Comparison of ENCODE assay signal across 18 cellular contexts in the genomic region with DNA sequence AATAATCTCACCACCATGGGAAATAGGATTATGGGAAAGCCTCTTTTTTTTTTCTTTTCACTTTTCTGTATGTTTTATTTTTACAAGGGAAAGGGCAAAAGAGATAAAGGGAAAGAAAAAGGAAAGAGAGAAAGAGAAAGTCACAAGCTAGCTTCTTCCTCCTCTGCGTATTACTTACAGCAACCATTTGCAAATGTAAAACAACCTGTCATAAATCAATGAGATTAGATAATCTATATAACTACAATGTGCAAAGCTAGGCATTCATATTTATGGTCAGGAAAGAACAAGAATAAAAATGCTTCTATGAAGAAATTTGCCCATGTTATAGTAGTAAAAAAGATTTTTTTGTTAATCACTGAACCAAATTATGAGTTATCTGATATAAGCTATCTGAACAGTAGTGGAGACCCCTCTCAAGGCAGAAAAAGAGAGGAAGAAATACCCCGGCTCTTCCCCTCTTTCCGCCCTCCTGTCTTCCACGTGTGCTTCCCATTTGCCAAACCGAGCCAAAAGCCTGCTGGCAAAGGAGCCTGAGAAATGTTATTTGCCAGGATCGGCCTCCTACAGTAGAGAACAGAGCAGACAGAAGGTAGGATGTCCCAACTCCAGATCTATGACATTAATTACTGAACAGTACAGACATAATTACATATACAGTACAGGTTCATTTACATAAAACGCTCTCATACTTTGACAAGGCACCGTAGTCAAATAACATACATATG. TPM values are rescaled to one million over a fixed set of nuclear protein-coding genes. Genes with fewer than 3 reads are reported as not detected.
A peak's percentile ranks its signal among the peaks of the same experiment; 100 is the strongest.
DNase-seq lines count a peak whose midpoint lies in the region; ATAC-seq and TF ChIP-seq lines count a peak whose summit lies in the region.
"Had no signal": no experiment of that assay in that cellular context is flagged by ENCODE, and none has a peak within 500 bp of the region (broad histone marks: within the 10 kb centered on the region; RNA-seq: fewer than 3 reads in every experiment).

No MANE protein-coding gene starts in this region.

- H4K91ac ChIP-seq in mesenchymal stem cell (ENCODE audit: low read length) = no peak overlapping the region

- no peak overlapping the region for H3K4ac ChIP-seq in mesenchymal stem cell (ENCODE audit: low read depth in 1 of 2, low read length in 2 of 2)

- H3K18ac ChIP-seq in mesenchymal stem cell (ENCODE audit: low read depth in 1 of 2, low read length in 2 of 2) = no peak overlapping the region

- no peak overlapping the region for H4K8ac ChIP-seq in mesenchymal stem cell (ENCODE audit: low read length)

- no peaks in the 10 kb centered on the region for H3K36me3 ChIP-seq in brain microvascular endothelial cell (replicated peaks)
- H3K36me3 ChIP-seq in mesenchymal stem cell (ENCODE audit: control insufficient read depth in 1 of 2, insufficient read depth in 2 of 2, low read depth in 1 of 2, low read length in 2 of 2) = no peaks in the 10 kb centered on the region
- no peaks in the 10 kb centered on the region for H3K36me3 ChIP-seq in upper lobe of right lung
- H3K36me3 ChIP-seq: lower lobe of right lung, neural progenitor cell had no signal

- no peak overlapping the region for H2AK5ac ChIP-seq in mesenchymal stem cell (ENCODE audit: low read length, severe bottlenecking)

- intact Hi-C loops in upper lobe of right lung (cut with DNase I) = no loop called here

- 97% methylated on average over 5 of the region's 8 CpGs for WGBS in mesenchymal stem cell

- H3K27ac ChIP-seq in brain microvascular endothelial cell (peak overlapping the region; percentile 97), mesenchymal stem cell (ENCODE audit: low read length, poor library complexity, severe bottlenecking) (no peak overlapping the region), upper lobe of right lung (no peak overlapping the region)
- H3K27ac ChIP-seq: lower lobe of right lung, neural progenitor cell had no signal

- ATAC-seq in HG02852 (IDR thresholded peaks at IDR 0.05; ENCODE audit: unreplicated experiment) (no peak), upper lobe of right lung (no peak)
- ATAC-seq: activated naive CD8-positive, alpha-beta T cell treated with anti-CD3 and anti-CD28 coated beads, Interleukin-2, amount 50 U/mL, for 24 hours; activated T-cell treated with anti-CD3 and anti-CD28 coated beads, Interleukin-2, amount 50 U/mL, for 72 hours; lower lobe of right lung had no signal

- no peak overlapping the region for H2AFZ ChIP-seq in mesenchymal stem cell (ENCODE audit: low read depth, low read length)
- H2AFZ ChIP-seq: neural progenitor cell had no signal

- peak overlapping the region; percentile 83 for H3K9ac ChIP-seq in mesenchymal stem cell (ENCODE audit: low read length)
- H3K9ac ChIP-seq: neural progenitor cell had no signal

- H2BK120ac ChIP-seq in mesenchymal stem cell (ENCODE audit: low read depth, low read length) = no peak overlapping the region

- H3K4me3 ChIP-seq in brain microvascular endothelial cell (ENCODE audit: low read depth, low read length) (no peak overlapping the region), mesenchymal stem cell (ENCODE audit: insufficient read depth in 1 of 2, low read depth in 1 of 2, low read length in 2 of 2) (peak overlapping the region in 1 of 2 experiments; percentile 27), upper lobe of right lung (no peak overlapping the region)
- H3K4me3 ChIP-seq: lower lobe of right lung, neural progenitor cell had no signal

- no peaks in the 10 kb centered on the region for H3K27me3 ChIP-seq in brain microvascular endothelial cell (replicated peaks)
- H3K27me3 ChIP-seq in mesenchymal stem cell (ENCODE audit: control insufficient read depth in 1 of 2, insufficient read depth in 1 of 2, low read length in 2 of 2) = no peaks in the 10 kb centered on the region
- H3K27me3 ChIP-seq in upper lobe of right lung = no peaks in the 10 kb centered on the region
- H3K27me3 ChIP-seq: neural progenitor cell had no signal

- peak overlapping the region in 1 of 2 experiments; percentile 21 for H2BK12ac ChIP-seq in mesenchymal stem cell (ENCODE audit: low read length in 2 of 2)

- no peak overlapping the region for H3K14ac ChIP-seq in mesenchymal stem cell (ENCODE audit: low read length in 2 of 2)

- no peak overlapping the region for H2BK5ac ChIP-seq in mesenchymal stem cell (ENCODE audit: low read depth, low read length, poor library complexity, severe bottlenecking)

- peaks cover 9% of the 10 kb centered on the region for H3K79me1 ChIP-seq in mesenchymal stem cell (replicated peaks; ENCODE audit: low read length, poor library complexity, severe bottlenecking)

- in situ Hi-C loops in brain microvascular endothelial cell (cut with HindIII; ENCODE audit: low pct_ligation_motif_present, low sequenced_read_pairs) = no loop called here

- H3K9me3 ChIP-seq in mesenchymal stem cell (ENCODE audit: control insufficient read depth, low read length) (no peaks in the 10 kb centered on the region), upper lobe of right lung (no peaks in the 10 kb centered on the region)
- H3K9me3 ChIP-seq: lower lobe of right lung had no signal

- H3K4me1 ChIP-seq in mesenchymal stem cell (ENCODE audit: control insufficient read depth, insufficient read depth, low read depth, low read length) (no peaks in the 10 kb centered on the region), upper lobe of right lung (no peaks in the 10 kb centered on the region)
- H3K4me1 ChIP-seq: lower lobe of right lung, neural progenitor cell had no signal

- H3K4me2 ChIP-seq in mesenchymal stem cell (ENCODE audit: low read length, poor library complexity, severe bottlenecking) = no peak overlapping the region
- H3K4me2 ChIP-seq: neural progenitor cell had no signal

- no peak overlapping the region for H3K23ac ChIP-seq in mesenchymal stem cell (ENCODE audit: low read length in 2 of 2)

- peak; percentile 81 for DNase-seq in DMS 273 (lab: John Stamatoyannopoulos, UW; ENCODE audit: unreplicated experiment)
- peak; percentile 36 for DNase-seq in NCI-H2081 treated with DMSO at 0.1 percent for 48 hours (lab: John Stamatoyannopoulos, UW)
- no peak for DNase-seq in brain microvascular endothelial cell
- DNase-seq in mesenchymal stem cell = no peak
- no peak for DNase-seq in stimulated activated CD4-positive, alpha-beta T cell treated with anti-CD3 and anti-CD28 coated beads, Interleukin-4, amount 100 ng/mL, for 1 hour
- no peak for DNase-seq in upper lobe of right lung
- no peak for DNase-seq in SIG-M5 (lab: John Stamatoyannopoulos, UW)
- DNase-seq: activated CD4-positive, alpha-beta T cell treated with anti-CD3 and anti-CD28 coated beads, Interleukin-2, amount 50 U/mL, for 4 hours; activated naive CD8-positive, alpha-beta T cell treated with anti-CD3 and anti-CD28 coated beads, Interleukin-2, amount 50 U/mL, for 24 hours; activated T-cell treated with anti-CD3 and anti-CD28 coated beads, Interleukin-2, amount 50 U/mL, for 72 hours; H9; KG1; lower lobe of right lung; NCI-H1436 treated with DMSO at 0.1 percent for 48 hours; NCI-H510A; RPMI8226 had no signal

- TF ChIP-seq CTCF in brain microvascular endothelial cell (IDR thresholded peaks at IDR 0.05; ENCODE audit: low read depth, low read length, missing control alignments) (no peak), upper lobe of right lung (IDR thresholded peaks at IDR 0.05) (no peak)

- no peak overlapping the region for H2BK15ac ChIP-seq in mesenchymal stem cell (ENCODE audit: low read depth, poor library complexity, severe bottlenecking)

RNA-seq across cellular contexts. Expression of a gene that starts 50.2 kb away (rescaled TPM):
- polyA plus RNA-seq in mesenchymal stem cell (2013, experiment 1 of 2) = 2.9 TPM
- polyA plus RNA-seq in mesenchymal stem cell (2013, experiment 2 of 2) = 2.7 TPM
- 25.7 TPM for total RNA-seq in upper lobe of right lung

Comparison
In these comparisons a context has a peak if more than half of its experiments do, and no peak if none do; other contexts are left out.
1. DNase-seq: peak in DMS 273 (single experiment) and NCI-H2081 treated with DMSO at 0.1 percent for 48 hours (single experiment); none in brain microvascular endothelial cell (single experiment), mesenchymal stem cell (single experiment), stimulated activated CD4-positive, alpha-beta T cell treated with anti-CD3 and anti-CD28 coated beads, Interleukin-4, amount 100 ng/mL, for 1 hour (single experiment), upper lobe of right lung (single experiment) and SIG-M5 (single experiment).